10 cellular contexts compared by ENCODE assay signal in the genomic region with DNA sequence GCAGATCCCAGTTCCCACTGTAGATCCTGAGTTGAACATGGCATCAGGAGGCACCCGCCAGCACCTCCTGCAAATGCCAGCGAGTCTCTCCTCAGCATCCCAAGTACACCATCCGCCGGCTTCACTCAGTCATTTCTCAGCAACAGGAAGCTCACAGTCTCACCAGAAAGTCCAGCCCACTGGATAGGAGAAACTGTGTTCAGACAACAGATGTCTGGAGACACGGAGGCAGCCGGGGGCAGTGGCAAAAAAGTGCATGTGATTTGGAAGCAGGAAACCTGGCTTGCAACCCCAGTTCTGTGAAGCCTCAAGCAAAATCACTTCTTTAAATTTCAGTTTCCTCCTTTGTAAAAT.
DNase-seq lines count a peak whose midpoint lies in the region; ATAC-seq and TF ChIP-seq lines count a peak whose summit lies in the region.
"Had no signal": no experiment of that assay in that cellular context is flagged by ENCODE, and none has a peak within 500 bp of the region (broad histone marks: within the 10 kb centered on the region; RNA-seq: fewer than 3 reads in every experiment).

No MANE protein-coding gene starts in this region.

- H3K4me1 Mint-ChIP-seq in progenitor cell of endocrine pancreas (ENCODE audit: low read depth), result peaks cover 24% of the 10 kb centered on the region

- peak overlapping the region in 1 of 8 donors; percentile 30 for H3K4me3 ChIP-seq in spleen
- H3K4me3 ChIP-seq: GM23338, pancreas had no signal

- no peaks in the 10 kb centered on the region for H3K36me3 ChIP-seq in spleen
- H3K36me3 ChIP-seq: pancreas had no signal

- H3K9me3 Mint-ChIP-seq in activated naive CD4-positive, alpha-beta T cell treated with anti-CD3 and anti-CD28 coated beads, Interleukin-2, amount 50 U/mL, for 72 hours, result peaks cover 3 to 4% of the 10 kb centered on the region in 2 donors
- H3K9me3 Mint-ChIP-seq in progenitor cell of endocrine pancreas (ENCODE audit: low read depth), result no peaks in the 10 kb centered on the region
- H3K9me3 Mint-ChIP-seq: GM23338 had no signal

- no peaks in the 10 kb centered on the region for H3K27me3 Mint-ChIP-seq in progenitor cell of endocrine pancreas

- no peaks in the 10 kb centered on the region for H3K9me3 ChIP-seq in spleen
- H3K9me3 ChIP-seq: pancreas had no signal

- no peaks in the 10 kb centered on the region for H3K27me3 ChIP-seq in spleen (replicated peaks in 1 of 7)
- H3K27me3 ChIP-seq: pancreas had no signal

- TF ChIP-seq POLR2A in spleen (IDR thresholded peaks at IDR 0.05), result no peak

- H3K4me1 ChIP-seq in spleen, result peaks cover 0 to 24% (median 13%) of the 10 kb centered on the region in 6 donors
- H3K4me1 ChIP-seq: pancreas had no signal

- intact Hi-C loops in spleen (cut with DNase I; ENCODE audit: low total_unique reads), result no loop called here

- DNase-seq in activated naive CD4-positive, alpha-beta T cell treated with anti-CD3 and anti-CD28 coated beads, Interleukin-2, amount 50 U/mL, for 72 hours (ENCODE audit: low spot score in 2 of 2), result no peak
- DNase-seq in pons (ENCODE audit: low spot score) (peak; percentile 70), spleen (no peak), NCI-H524 (lab: John Stamatoyannopoulos, UW) (no peak), progenitor cell of endocrine pancreas (ENCODE audit: low spot score, unreplicated experiment) (no peak)
- DNase-seq: pancreas, RPMI8226 had no signal

- no peak overlapping the region for H3K27ac ChIP-seq in spleen
- H3K27ac ChIP-seq: pancreas had no signal

- 27 to 41% (median 28%) methylated on average over 5 to 6 of the region's 6 CpGs for WGBS in spleen, 5 donors

- no peak overlapping the region for H3K4me3 Mint-ChIP-seq in progenitor cell of endocrine pancreas (ENCODE audit: low read depth)
- H3K4me3 Mint-ChIP-seq: GM23338 had no signal

- peaks cover 6 to 16% of the 10 kb centered on the region in 2 donors for H3K36me3 Mint-ChIP-seq in activated naive CD4-positive, alpha-beta T cell treated with anti-CD3 and anti-CD28 coated beads, Interleukin-2, amount 50 U/mL, for 72 hours
- H3K36me3 Mint-ChIP-seq in progenitor cell of endocrine pancreas (ENCODE audit: insufficient read depth), result no peaks in the 10 kb centered on the region

- TF ChIP-seq CTCF in spleen (IDR thresholded peaks at IDR 0.05 in 8 of 11, conservative IDR thresholded peaks at IDR 0.05 in 3 of 11) (no peak), progenitor cell of endocrine pancreas (IDR thresholded peaks at IDR 0.05; ENCODE audit: unreplicated experiment) (no peak)

- ATAC-seq in GM18868 (IDR thresholded peaks at IDR 0.05; ENCODE audit: unreplicated experiment) (peak; percentile 24), HG02884 (IDR thresholded peaks at IDR 0.05; ENCODE audit: unreplicated experiment) (peak; percentile 19)
- peak; percentile 39 to 58 for ATAC-seq in activated naive CD4-positive, alpha-beta T cell treated with anti-CD3 and anti-CD28 coated beads, Interleukin-2, amount 50 U/mL, for 72 hours
- ATAC-seq: GM23338 had no signal

- H3K27ac Mint-ChIP-seq in activated naive CD4-positive, alpha-beta T cell treated with anti-CD3 and anti-CD28 coated beads, Interleukin-2, amount 50 U/mL, for 72 hours, result peak overlapping the region; percentile 5 to 85
- no peak overlapping the region for H3K27ac Mint-ChIP-seq in progenitor cell of endocrine pancreas
- H3K27ac Mint-ChIP-seq: GM23338 had no signal
